In the genomic region with DNA sequence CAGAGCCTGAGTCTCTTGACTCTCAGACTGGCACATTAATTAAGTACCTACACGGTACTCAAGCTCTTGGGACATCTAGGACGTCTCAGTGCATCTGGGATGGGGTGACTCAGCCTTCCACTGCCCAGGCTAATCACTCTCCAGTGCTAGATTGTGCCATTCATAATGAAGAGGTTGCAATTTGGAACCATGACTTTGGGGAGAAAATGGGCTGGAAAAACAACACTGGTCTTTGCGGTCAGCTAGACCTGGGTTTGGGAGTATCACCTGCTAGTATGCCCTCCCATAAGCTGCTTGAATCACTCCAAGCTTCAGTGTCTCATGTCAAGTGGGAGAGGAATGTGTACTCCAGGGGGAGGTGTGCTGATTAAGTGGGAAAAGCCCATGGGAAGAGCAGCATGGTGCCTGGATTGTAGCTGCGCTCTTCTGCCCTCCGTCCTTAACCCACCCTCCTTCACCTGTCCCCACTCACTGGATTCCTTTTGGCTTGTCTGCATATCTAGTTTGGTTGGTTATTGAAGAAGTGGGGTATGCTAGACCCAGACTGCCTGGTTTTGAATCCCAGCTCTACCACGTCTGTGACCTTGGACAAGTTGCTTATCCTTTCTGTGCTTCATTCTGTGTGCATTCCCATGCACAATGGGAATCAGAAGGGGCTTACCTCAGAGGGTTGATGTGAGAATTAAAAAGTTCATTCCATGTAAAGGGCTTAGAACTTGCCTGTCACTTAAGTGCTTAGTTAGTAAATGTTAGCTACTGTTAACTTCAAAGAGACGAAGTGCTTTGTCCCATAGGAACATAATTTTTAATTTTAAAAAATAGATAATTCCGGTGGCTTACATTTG, we compare ENCODE assay signal across 1 cellular context.
TF ChIP-seq lines count a peak whose summit lies in the region.

No MANE protein-coding gene starts in this region.

TF ChIP-seq in HEK293, 187 proteins besides CTCF, POLR2A, EP300 and RAD21 (continued from another document):
- TF ChIP-seq, protein P1, sequence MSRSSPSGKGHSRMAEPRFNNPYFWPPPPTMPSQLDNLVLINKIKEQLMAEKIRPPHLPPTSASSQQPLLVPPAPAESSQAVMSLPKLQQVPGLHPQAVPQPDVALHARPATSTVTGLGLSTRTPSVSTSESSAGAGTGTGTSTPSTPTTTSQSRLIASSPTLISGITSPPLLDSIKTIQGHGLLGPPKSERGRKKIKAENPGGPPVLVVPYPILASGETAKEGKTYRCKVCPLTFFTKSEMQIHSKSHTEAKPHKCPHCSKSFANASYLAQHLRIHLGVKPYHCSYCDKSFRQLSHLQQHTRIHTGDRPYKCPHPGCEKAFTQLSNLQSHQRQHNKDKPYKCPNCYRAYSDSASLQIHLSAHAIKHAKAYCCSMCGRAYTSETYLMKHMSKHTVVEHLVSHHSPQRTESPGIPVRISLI (tag by site-specific recombination; IDR thresholded peaks at IDR 0.05), result no peak
- TF ChIP-seq SP7 (tag by site-specific recombination; IDR thresholded peaks at IDR 0.05) (peak; percentile 79; the same call in 1 of the 2 replicates), MZF1 (tag by site-specific recombination; IDR thresholded peaks at IDR 0.05; ENCODE audit: borderline replicate concordance) (peak; percentile 36; the same call in 1 of the 2 replicates), HOXD13 (CRISPR knock-in tag; IDR thresholded peaks at IDR 0.05; ENCODE audit: borderline replicate concordance) (no peak), ZFP3 (tag by site-specific recombination; IDR thresholded peaks at IDR 0.05; ENCODE audit: low read depth) (no peak), PRDM1 (tag by site-specific recombination; IDR thresholded peaks at IDR 0.05) (no peak), ZFP69B (tag by site-specific recombination; IDR thresholded peaks at IDR 0.05) (no peak), ZNF341 (tag by site-specific recombination; IDR thresholded peaks at IDR 0.05; ENCODE audit: low read depth) (peak; percentile 98), ZNF133 (tag by site-specific recombination; IDR thresholded peaks at IDR 0.05) (no peak), ZNF140 (tag by site-specific recombination; IDR thresholded peaks at IDR 0.05) (no peak), ZNF37A (tag by site-specific recombination; IDR thresholded peaks at IDR 0.05) (no peak), ZIC2 (tag by site-specific recombination; IDR thresholded peaks at IDR 0.05) (peak; percentile 56), EGR2 (tag by site-specific recombination; IDR thresholded peaks at IDR 0.05; ENCODE audit: low read depth) (0 out of 2 replicates have a peak, but pooled peaks have one; percentile 13), ZNF10 (tag by site-specific recombination; IDR thresholded peaks at IDR 0.05) (peak; percentile 71), ZNF202 (tag by site-specific recombination; IDR thresholded peaks at IDR 0.05; ENCODE audit: borderline replicate concordance) (no peak), ZBTB17 (tag by site-specific recombination; IDR thresholded peaks at IDR 0.05) (peak; percentile 49; the same call in 1 of the 2 replicates), WT1 (tag by site-specific recombination; IDR thresholded peaks at IDR 0.05) (peak; percentile 54; the same call in 1 of the 2 replicates), YY1 (tag by site-specific recombination; IDR thresholded peaks at IDR 0.05) (no peak), ZNF561 (tag by site-specific recombination; IDR thresholded peaks at IDR 0.05; ENCODE audit: borderline replicate concordance) (no peak), ZNF514 (tag by site-specific recombination; IDR thresholded peaks at IDR 0.05) (no peak), ZNF354C (tag by site-specific recombination; IDR thresholded peaks at IDR 0.05; ENCODE audit: borderline replicate concordance, low read depth) (no peak), ZNF549 (tag by site-specific recombination; IDR thresholded peaks at IDR 0.05) (no peak)
- TF ChIP-seq, protein P2, sequence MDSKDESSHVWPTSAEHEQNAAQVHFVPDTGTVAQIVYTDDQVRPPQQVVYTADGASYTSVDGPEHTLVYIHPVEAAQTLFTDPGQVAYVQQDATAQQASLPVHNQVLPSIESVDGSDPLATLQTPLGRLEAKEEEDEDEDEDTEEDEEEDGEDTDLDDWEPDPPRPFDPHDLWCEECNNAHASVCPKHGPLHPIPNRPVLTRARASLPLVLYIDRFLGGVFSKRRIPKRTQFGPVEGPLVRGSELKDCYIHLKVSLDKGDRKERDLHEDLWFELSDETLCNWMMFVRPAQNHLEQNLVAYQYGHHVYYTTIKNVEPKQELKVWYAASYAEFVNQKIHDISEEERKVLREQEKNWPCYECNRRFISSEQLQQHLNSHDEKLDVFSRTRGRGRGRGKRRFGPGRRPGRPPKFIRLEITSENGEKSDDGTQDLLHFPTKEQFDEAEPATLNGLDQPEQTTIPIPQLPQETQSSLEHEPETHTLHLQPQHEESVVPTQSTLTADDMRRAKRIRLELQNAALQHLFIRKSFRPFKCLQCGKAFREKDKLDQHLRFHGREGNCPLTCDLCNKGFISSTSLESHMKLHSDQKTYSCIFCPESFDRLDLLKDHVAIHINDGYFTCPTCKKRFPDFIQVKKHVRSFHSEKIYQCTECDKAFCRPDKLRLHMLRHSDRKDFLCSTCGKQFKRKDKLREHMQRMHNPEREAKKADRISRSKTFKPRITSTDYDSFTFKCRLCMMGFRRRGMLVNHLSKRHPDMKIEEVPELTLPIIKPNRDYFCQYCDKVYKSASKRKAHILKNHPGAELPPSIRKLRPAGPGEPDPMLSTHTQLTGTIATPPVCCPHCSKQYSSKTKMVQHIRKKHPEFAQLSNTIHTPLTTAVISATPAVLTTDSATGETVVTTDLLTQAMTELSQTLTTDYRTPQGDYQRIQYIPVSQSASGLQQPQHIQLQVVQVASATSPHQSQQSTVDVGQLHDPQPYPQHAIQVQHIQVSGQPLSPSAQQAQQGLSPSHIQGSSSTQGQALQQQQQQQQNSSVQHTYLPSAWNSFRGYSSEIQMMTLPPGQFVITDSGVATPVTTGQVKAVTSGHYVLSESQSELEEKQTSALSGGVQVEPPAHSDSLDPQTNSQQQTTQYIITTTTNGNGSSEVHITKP (tag by site-specific recombination; IDR thresholded peaks at IDR 0.05), result peak; percentile 97
- TF ChIP-seq, protein P3, sequence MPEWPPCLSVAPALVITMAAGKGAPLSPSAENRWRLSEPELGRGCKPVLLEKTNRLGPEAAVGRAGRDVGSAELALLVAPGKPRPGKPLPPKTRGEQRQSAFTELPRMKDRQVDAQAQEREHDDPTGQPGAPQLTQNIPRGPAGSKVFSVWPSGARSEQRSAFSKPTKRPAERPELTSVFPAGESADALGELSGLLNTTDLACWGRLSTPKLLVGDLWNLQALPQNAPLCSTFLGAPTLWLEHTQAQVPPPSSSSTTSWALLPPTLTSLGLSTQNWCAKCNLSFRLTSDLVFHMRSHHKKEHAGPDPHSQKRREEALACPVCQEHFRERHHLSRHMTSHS (tag by site-specific recombination; IDR thresholded peaks at IDR 0.05), result no peak
- TF ChIP-seq, protein P4, sequence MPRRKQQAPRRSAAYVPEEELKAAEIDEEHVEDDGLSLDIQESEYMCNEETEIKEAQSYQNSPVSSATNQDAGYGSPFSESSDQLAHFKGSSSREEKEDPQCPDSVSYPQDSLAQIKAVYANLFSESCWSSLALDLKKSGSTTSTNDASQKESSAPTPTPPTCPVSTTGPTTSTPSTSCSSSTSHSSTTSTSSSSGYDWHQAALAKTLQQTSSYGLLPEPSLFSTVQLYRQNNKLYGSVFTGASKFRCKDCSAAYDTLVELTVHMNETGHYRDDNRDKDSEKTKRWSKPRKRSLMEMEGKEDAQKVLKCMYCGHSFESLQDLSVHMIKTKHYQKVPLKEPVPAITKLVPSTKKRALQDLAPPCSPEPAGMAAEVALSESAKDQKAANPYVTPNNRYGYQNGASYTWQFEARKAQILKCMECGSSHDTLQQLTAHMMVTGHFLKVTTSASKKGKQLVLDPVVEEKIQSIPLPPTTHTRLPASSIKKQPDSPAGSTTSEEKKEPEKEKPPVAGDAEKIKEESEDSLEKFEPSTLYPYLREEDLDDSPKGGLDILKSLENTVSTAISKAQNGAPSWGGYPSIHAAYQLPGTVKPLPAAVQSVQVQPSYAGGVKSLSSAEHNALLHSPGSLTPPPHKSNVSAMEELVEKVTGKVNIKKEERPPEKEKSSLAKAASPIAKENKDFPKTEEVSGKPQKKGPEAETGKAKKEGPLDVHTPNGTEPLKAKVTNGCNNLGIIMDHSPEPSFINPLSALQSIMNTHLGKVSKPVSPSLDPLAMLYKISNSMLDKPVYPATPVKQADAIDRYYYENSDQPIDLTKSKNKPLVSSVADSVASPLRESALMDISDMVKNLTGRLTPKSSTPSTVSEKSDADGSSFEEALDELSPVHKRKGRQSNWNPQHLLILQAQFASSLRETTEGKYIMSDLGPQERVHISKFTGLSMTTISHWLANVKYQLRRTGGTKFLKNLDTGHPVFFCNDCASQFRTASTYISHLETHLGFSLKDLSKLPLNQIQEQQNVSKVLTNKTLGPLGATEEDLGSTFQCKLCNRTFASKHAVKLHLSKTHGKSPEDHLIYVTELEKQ (tag by site-specific recombination; IDR thresholded peaks at IDR 0.05; ENCODE audit: borderline replicate concordance), result no peak
- TF ChIP-seq, protein P5, sequence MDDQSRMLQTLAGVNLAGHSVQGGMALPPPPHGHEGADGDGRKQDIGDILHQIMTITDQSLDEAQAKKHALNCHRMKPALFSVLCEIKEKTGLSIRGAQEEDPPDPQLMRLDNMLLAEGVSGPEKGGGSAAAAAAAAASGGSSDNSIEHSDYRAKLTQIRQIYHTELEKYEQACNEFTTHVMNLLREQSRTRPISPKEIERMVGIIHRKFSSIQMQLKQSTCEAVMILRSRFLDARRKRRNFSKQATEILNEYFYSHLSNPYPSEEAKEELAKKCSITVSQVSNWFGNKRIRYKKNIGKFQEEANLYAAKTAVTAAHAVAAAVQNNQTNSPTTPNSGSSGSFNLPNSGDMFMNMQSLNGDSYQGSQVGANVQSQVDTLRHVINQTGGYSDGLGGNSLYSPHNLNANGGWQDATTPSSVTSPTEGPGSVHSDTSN (CRISPR knock-in tag; IDR thresholded peaks at IDR 0.05), result no peak
- TF ChIP-seq, protein P6, sequence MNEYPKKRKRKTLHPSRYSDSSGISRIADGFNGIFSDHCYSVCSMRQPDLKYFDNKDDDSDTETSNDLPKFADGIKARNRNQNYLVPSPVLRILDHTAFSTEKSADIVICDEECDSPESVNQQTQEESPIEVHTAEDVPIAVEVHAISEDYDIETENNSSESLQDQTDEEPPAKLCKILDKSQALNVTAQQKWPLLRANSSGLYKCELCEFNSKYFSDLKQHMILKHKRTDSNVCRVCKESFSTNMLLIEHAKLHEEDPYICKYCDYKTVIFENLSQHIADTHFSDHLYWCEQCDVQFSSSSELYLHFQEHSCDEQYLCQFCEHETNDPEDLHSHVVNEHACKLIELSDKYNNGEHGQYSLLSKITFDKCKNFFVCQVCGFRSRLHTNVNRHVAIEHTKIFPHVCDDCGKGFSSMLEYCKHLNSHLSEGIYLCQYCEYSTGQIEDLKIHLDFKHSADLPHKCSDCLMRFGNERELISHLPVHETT (tag by site-specific recombination; IDR thresholded peaks at IDR 0.05), result no peak
- TF ChIP-seq, protein P7, sequence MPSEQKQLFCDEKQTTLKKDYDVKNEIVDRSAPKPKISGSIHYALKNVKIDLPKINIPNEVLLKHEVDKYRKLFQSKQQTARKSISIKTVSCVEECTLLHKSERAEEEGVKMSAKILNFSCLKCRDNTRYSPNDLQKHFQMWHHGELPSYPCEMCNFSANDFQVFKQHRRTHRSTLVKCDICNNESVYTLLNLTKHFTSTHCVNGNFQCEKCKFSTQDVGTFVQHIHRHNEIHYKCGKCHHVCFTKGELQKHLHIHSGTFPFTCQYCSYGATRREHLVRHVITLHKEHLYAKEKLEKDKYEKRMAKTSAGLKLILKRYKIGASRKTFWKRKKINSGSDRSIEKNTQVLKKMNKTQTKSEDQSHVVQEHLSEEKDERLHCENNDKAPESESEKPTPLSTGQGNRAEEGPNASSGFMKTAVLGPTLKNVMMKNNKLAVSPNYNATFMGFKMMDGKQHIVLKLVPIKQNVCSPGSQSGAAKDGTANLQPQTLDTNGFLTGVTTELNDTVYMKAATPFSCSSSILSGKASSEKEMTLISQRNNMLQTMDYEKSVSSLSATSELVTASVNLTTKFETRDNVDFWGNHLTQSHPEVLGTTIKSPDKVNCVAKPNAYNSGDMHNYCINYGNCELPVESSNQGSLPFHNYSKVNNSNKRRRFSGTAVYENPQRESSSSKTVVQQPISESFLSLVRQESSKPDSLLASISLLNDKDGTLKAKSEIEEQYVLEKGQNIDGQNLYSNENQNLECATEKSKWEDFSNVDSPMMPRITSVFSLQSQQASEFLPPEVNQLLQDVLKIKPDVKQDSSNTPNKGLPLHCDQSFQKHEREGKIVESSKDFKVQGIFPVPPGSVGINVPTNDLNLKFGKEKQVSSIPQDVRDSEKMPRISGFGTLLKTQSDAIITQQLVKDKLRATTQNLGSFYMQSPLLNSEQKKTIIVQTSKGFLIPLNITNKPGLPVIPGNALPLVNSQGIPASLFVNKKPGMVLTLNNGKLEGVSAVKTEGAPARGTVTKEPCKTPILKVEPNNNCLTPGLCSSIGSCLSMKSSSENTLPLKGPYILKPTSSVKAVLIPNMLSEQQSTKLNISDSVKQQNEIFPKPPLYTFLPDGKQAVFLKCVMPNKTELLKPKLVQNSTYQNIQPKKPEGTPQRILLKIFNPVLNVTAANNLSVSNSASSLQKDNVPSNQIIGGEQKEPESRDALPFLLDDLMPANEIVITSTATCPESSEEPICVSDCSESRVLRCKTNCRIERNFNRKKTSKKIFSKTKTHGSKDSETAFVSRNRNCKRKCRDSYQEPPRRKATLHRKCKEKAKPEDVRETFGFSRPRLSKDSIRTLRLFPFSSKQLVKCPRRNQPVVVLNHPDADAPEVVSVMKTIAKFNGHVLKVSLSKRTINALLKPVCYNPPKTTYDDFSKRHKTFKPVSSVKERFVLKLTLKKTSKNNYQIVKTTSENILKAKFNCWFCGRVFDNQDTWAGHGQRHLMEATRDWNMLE (tag by site-specific recombination; conservative IDR thresholded peaks at IDR 0.05; ENCODE audit: low read depth), result no peak
- TF ChIP-seq, protein P8, sequence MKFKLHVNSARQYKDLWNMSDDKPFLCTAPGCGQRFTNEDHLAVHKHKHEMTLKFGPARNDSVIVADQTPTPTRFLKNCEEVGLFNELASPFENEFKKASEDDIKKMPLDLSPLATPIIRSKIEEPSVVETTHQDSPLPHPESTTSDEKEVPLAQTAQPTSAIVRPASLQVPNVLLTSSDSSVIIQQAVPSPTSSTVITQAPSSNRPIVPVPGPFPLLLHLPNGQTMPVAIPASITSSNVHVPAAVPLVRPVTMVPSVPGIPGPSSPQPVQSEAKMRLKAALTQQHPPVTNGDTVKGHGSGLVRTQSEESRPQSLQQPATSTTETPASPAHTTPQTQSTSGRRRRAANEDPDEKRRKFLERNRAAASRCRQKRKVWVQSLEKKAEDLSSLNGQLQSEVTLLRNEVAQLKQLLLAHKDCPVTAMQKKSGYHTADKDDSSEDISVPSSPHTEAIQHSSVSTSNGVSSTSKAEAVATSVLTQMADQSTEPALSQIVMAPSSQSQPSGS (tag by site-specific recombination; IDR thresholded peaks at IDR 0.05; ENCODE audit: low read depth), result no peak
